In the genomic region with DNA sequence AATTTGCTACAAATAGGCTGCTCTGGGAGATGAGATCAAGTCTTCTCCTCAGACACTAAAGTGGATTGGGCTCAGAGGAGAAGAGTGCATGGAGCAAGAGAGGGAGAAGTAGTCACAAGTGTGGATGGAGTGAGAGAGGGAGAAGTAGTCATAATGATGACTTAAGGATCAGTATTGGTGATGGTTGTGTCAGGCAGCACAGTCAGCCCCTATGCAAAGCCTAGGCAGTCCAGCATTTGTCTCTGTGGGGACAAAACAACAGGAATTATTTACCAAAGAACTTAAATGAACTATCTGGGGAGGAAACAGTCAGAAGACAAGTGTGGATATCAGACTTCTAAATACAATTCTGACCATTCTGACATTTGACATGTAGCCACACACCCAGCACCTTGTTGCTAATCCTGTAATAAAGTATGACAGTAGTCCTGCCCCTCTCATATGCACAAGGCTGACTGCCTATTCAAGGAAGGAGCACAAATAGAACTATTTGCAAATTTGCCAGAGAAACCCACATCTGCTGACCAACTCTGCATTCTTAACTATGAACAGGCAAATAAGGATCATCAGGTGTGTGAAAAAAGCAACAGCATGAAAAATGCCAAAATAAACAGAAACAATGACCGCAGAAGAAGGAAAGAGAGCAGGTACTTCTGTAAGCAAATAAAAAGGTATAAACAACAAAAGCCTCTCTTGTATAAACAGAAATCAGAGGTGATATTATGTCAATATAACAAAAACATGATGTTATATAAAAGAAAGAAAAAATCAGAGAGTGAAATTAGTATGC, we compare ENCODE assay signal across 21 cellular contexts.
DNase-seq lines count a peak whose midpoint lies in the region; ATAC-seq and TF ChIP-seq lines count a peak whose summit lies in the region.
"Had no signal": no experiment of that assay in that cellular context is flagged by ENCODE, and none has a peak within 500 bp of the region (broad histone marks: within the 10 kb centered on the region; RNA-seq: fewer than 3 reads in every experiment).

No MANE protein-coding gene starts in this region.

- peak; percentile 26 for DNase-seq in NCI-H774 (lab: John Stamatoyannopoulos, UW)
- peak; percentile 11 for DNase-seq in fibroblast of mammary gland (ENCODE audit: low read depth)
- no peak for DNase-seq in NCI-H226
- no peak for DNase-seq in inferior parietal cortex (ENCODE audit: extremely low spot score)
- DNase-seq: activated CD4-positive, alpha-beta T cell treated with anti-CD3 and anti-CD28 coated beads for 1 hour; adrenal gland; caudate nucleus; effector memory CD4-positive, alpha-beta T cell; heart right ventricle; KG1; mammary epithelial cell; naive thymus-derived CD8-positive, alpha-beta T cell; NCI-H345; T1000; transverse colon had no signal

- ATAC-seq in GM18907 (IDR thresholded peaks at IDR 0.05; ENCODE audit: unreplicated experiment), result peak; percentile 12
- peak; percentile 46 for ATAC-seq in HG02623 (IDR thresholded peaks at IDR 0.05; ENCODE audit: unreplicated experiment)
- no peak for ATAC-seq in GM19397 (IDR thresholded peaks at IDR 0.05; ENCODE audit: unreplicated experiment)
- no peak for ATAC-seq in GM18520 (IDR thresholded peaks at IDR 0.05; ENCODE audit: unreplicated experiment)
- ATAC-seq: heart right ventricle; naive thymus-derived CD8-positive, alpha-beta T cell; stimulated activated effector memory CD8-positive, alpha-beta T cell treated with anti-CD3 and anti-CD28 coated beads, Interleukin-12 subunit alpha, Interleukin-12 subunit beta, amount 100 ng/mL, for 72 hours had no signal

- no peak for TF ChIP-seq CTCF in fibroblast of mammary gland (conservative IDR thresholded peaks at IDR 0.05; ENCODE audit: control insufficient read depth, insufficient read depth, low read depth, low read length)

- H3K4me3 ChIP-seq in fibroblast of mammary gland (ENCODE audit: control insufficient read depth, low read depth, low read length), result no peak overlapping the region
- H3K4me3 ChIP-seq: adrenal gland, heart right ventricle, SJSA1, transverse colon had no signal

Comparison
In these comparisons a context has a peak if more than half of its experiments do, and no peak if none do; other contexts are left out.
1. ATAC-seq: peak in GM18907 (single experiment) and HG02623 (single experiment); none in GM19397 (single experiment) and GM18520 (single experiment).
2. DNase-seq: peak in NCI-H774 (single experiment) and fibroblast of mammary gland (single experiment); none in NCI-H226 (single experiment) and inferior parietal cortex (single experiment).